8 cellular contexts compared by ENCODE assay signal in genomic region chr17:333626-334396, GRCh38. TPM values are rescaled to one million over a fixed set of nuclear protein-coding genes. Genes with fewer than 3 reads are reported as not detected.
DNase-seq lines count a peak whose midpoint lies in the region; ATAC-seq and TF ChIP-seq lines count a peak whose summit lies in the region.

No MANE protein-coding gene starts in this region.

- peak; percentile 26 to 76 (median 62) for DNase-seq in Peyer's patch
- DNase-seq in dorsolateral prefrontal cortex: peak; percentile 59 to 90 (median 76)
- peak; percentile 54 for DNase-seq in lung (ENCODE audit: low spot score)
- peak; percentile 60 for DNase-seq in stomach
- DNase-seq in NCI-H1436 (lab: John Stamatoyannopoulos, UW): no peak
- no peak for DNase-seq in AML-193 (lab: John Stamatoyannopoulos, UW)
- no peak for DNase-seq in NOMO-1 treated with dmso at 0.1 percent for 144 hours (lab: John Stamatoyannopoulos, UW; ENCODE audit: unreplicated experiment)

- no peak for TF ChIP-seq EP300 in stomach (IDR thresholded peaks at IDR 0.05)

- no peak for ATAC-seq in lung (ENCODE audit: insufficient read depth, low FRiP score)
- ATAC-seq in GM21576 (IDR thresholded peaks at IDR 0.05; ENCODE audit: unreplicated experiment): no peak

- 28 to 34% methylated on average over 23 of the region's 23 CpGs for WGBS in lung, 2 donors
- WGBS in stomach, 5 donors: 22 to 40% (median 32%) methylated on average over 23 of the region's 23 CpGs

- TF ChIP-seq CTCF in Peyer's patch (IDR thresholded peaks at IDR 0.05) (no peak), dorsolateral prefrontal cortex (IDR thresholded peaks at IDR 0.05 in 54 of 56, conservative IDR thresholded peaks at IDR 0.05 in 2 of 56; ENCODE audit: low read depth in 1 of 56, partially characterized antibody in 56 of 56) (peak in 6 of 56 donors; percentile 6 to 19 (median 12)), lung (IDR thresholded peaks at IDR 0.05; ENCODE audit: control extremely low read depth, extremely low read depth) (no peak), stomach (IDR thresholded peaks at IDR 0.05) (no peak)

- H3K27ac ChIP-seq in Peyer's patch (peak overlapping the region in 3 of 4 donors; percentile 32 to 83 (median 81)), dorsolateral prefrontal cortex (peak overlapping the region in 56 of 59 donors; percentile 21 to 89 (median 78)), lung (ENCODE audit: low read depth in 1 of 2, low read length in 1 of 2) (peak overlapping the region; percentile 62 to 85), stomach (peak overlapping the region; percentile 52 to 82 (median 61))

- intact Hi-C loops in dorsolateral prefrontal cortex (cut with DNase I): no loop called here
- intact Hi-C loops in stomach (cut with DNase I; ENCODE audit: low total_unique reads): no loop called here

- TF ChIP-seq POLR2A in Peyer's patch (IDR thresholded peaks at IDR 0.05) (peak in 1 of 2 donors; percentile 40), stomach (IDR thresholded peaks at IDR 0.05) (peak in 1 of 4 donors; percentile 11)

- no peaks in the 10 kb centered on the region for H3K9me3 ChIP-seq in Peyer's patch
- H3K9me3 ChIP-seq in lung (ENCODE audit: control insufficient read depth in 2 of 2, insufficient read depth in 1 of 2, low read length in 1 of 2): no peaks in the 10 kb centered on the region
- no peaks in the 10 kb centered on the region for H3K9me3 ChIP-seq in stomach

- H3K4me3 ChIP-seq in Peyer's patch: peak overlapping the region in 2 of 4 donors; percentile 5 to 24
- peak overlapping the region in 58 of 59 donors; percentile 23 to 67 (median 45) for H3K4me3 ChIP-seq in dorsolateral prefrontal cortex
- H3K4me3 ChIP-seq in lung: no peak overlapping the region
- H3K4me3 ChIP-seq in stomach: peak overlapping the region; percentile 23 to 38 (median 36)

- H3K4me1 ChIP-seq in Peyer's patch (peaks cover 0 to 13% (median 0%) of the 10 kb centered on the region in 4 donors), lung (ENCODE audit: control insufficient read depth in 2 of 2, insufficient read depth in 2 of 2, low read length in 2 of 2) (peaks cover 0 to 17% of the 10 kb centered on the region in 2 donors), stomach (peaks cover 13 to 68% (median 36%) of the 10 kb centered on the region in 4 donors)

- H3K36me3 ChIP-seq in Peyer's patch: no peaks in the 10 kb centered on the region
- peaks cover 0 to 4% of the 10 kb centered on the region in 2 donors for H3K36me3 ChIP-seq in lung (ENCODE audit: control insufficient read depth in 2 of 2, insufficient read depth in 2 of 2, low read length in 2 of 2)
- no peaks in the 10 kb centered on the region for H3K36me3 ChIP-seq in stomach

- H3K27me3 ChIP-seq in Peyer's patch (no peaks in the 10 kb centered on the region), dorsolateral prefrontal cortex (no peaks in the 10 kb centered on the region), lung (ENCODE audit: control insufficient read depth, insufficient read depth) (no peaks in the 10 kb centered on the region), stomach (peaks cover 0 to 30% (median 0%) of the 10 kb centered on the region in 3 donors)

RNA-seq across cellular contexts. Expression of gene RPH3AL, which starts 18.8 kb away (rescaled TPM):
- total RNA-seq in Peyer's patch: 10 to 100 TPM; 31.4 to 92.4 (median 48.6) TPM
- 10 to 100 TPM in 51 of 120 experiments, 1 to 10 TPM in 69; 4.2 to 18.6 (median 9.3) TPM for total RNA-seq in dorsolateral prefrontal cortex
- 10 to 100 TPM; 21.1 to 76.6 TPM for total RNA-seq in lung
- 10 to 100 TPM; 19.5 to 22.1 TPM for polyA plus RNA-seq in lung
- total RNA-seq in stomach: 10 to 100 TPM in 3 of 5 donors, 1 to 10 TPM in 2; 4.9 to 38.5 (median 16.0) TPM
- 10 to 100 TPM in 2 of 3 donors, 1 to 10 TPM in 1; 5.1 to 20.0 (median 18.9) TPM for polyA plus RNA-seq in stomach

Comparison
In these comparisons a context has a peak if more than half of its experiments do, and no peak if none do; other contexts are left out.
1. DNase-seq: peak in Peyer's patch (3 of 3), dorsolateral prefrontal cortex (10 of 10), lung (single experiment) and stomach (single experiment); none in NCI-H1436 (single experiment), AML-193 (0 of 2) and NOMO-1 treated with dmso at 0.1 percent for 144 hours (single experiment).
2. Peak in every context shown above with its lines, with median percentiles within 50 percentile points of each other: H3K27ac ChIP-seq.